8 cellular contexts compared by ENCODE assay signal in the genomic region with DNA sequence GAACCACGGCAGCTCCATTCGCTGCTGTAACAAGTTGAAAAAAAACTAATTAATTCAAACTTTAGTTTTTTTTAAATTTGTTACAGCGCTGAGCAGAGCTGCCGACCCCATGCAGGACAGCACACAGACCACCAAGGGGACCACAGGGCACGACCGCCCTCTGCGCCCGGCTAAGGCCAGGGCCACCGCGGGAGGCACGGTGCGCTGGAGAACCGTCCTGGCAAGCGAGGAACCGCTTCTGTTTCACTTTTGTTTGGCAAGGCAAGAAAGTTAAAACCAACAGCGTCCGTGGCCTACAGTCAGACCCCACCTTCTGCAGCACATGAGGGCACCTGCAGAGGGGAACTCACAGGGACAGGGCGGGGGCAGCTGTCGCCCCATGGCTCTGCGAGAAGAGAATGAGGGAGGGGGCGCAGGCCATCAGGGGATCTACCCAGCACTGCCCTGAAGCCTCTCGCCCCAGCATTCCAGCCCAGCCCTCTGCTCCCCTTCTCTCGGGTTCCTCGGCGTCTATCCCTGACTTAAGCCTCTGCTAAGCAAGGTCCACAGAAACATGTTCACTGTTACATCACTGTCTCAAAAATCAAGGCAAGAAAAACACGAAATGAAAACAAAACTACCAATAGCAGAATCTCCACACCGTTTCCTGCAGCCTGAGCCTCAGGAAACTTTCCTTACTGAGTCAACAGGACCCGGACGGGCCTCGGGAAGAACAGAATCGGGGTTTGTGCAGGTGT.
DNase-seq lines count a peak whose midpoint lies in the region; ATAC-seq, FAIRE-seq and TF ChIP-seq lines count a peak whose summit lies in the region.

No MANE protein-coding gene starts in this region.

- ATAC-seq in HG02885 (IDR thresholded peaks at IDR 0.05; ENCODE audit: poor library complexity, unreplicated experiment) (peak; percentile 63), GM18868 (IDR thresholded peaks at IDR 0.05; ENCODE audit: unreplicated experiment) (no peak)
- ATAC-seq in stimulated activated effector memory CD8-positive, alpha-beta T cell treated with anti-CD3 and anti-CD28 coated beads, Interleukin-12 subunit alpha, Interleukin-12 subunit beta, amount 100 ng/mL, for 72 hours: peak; percentile 76

- TF ChIP-seq CTCF in CD14-positive monocyte (IDR thresholded peaks at IDR 0.05) (no peak), foreskin fibroblast (IDR thresholded peaks at IDR 0.05; ENCODE audit: low read depth, low read length) (no peak)

- intact Hi-C loops in CD14-positive monocyte (cut with micrococcal nuclease): no loop called here

- peaks cover 11% of the 10 kb centered on the region for H3K4me1 Mint-ChIP-seq in CD14-positive monocyte
- H3K4me1 Mint-ChIP-seq in stimulated activated effector memory CD8-positive, alpha-beta T cell treated with anti-CD3 and anti-CD28 coated beads, Interleukin-12 subunit alpha, Interleukin-12 subunit beta, amount 100 ng/mL, for 72 hours: peaks cover 12% of the 10 kb centered on the region

- peaks cover 0 to 2% (median 0%) of the 10 kb centered on the region in 7 donors for H3K9me3 Mint-ChIP-seq in CD14-positive monocyte
- H3K9me3 Mint-ChIP-seq in stimulated activated effector memory CD8-positive, alpha-beta T cell treated with anti-CD3 and anti-CD28 coated beads, Interleukin-12 subunit alpha, Interleukin-12 subunit beta, amount 100 ng/mL, for 72 hours: no peaks in the 10 kb centered on the region

- H3K4me3 Mint-ChIP-seq in CD14-positive monocyte: peak overlapping the region; percentile 85 to 94
- H3K4me3 Mint-ChIP-seq in stimulated activated effector memory CD8-positive, alpha-beta T cell treated with anti-CD3 and anti-CD28 coated beads, Interleukin-12 subunit alpha, Interleukin-12 subunit beta, amount 100 ng/mL, for 72 hours: peak overlapping the region; percentile 76

- DNase-seq in CD14-positive monocyte (ENCODE audit: low spot score): no peak
- peak; percentile 47 for DNase-seq in activated CD8-positive, alpha-beta memory T cell treated with anti-CD3 and anti-CD28 coated beads, Interleukin-2, amount 50 U/mL, for 48 hours
- DNase-seq in foreskin fibroblast: no peak
- DNase-seq in stimulated activated effector memory CD8-positive, alpha-beta T cell treated with anti-CD3 and anti-CD28 coated beads, Interleukin-12 subunit alpha, Interleukin-12 subunit beta, amount 100 ng/mL, for 72 hours (ENCODE audit: low spot score in 2 of 2): peak in 1 of 2 donors; percentile 54
- no peak for DNase-seq in HTR-8/SVneo (ENCODE audit: insufficient read length, low spot score)
- no peak for DNase-seq in DMS153 (lab: John Stamatoyannopoulos, UW)

- peaks cover 9 to 11% (median 11%) of the 10 kb centered on the region in 3 donors for H3K27me3 Mint-ChIP-seq in CD14-positive monocyte (ENCODE audit: low read depth in 3 of 3)

- no peak for FAIRE-seq in HTR-8/SVneo (lab: Jason Lieb, UNC)

- H3K27ac Mint-ChIP-seq in CD14-positive monocyte: peak overlapping the region in 3 of 7 donors; percentile 63 to 69 (median 64)
- H3K27ac Mint-ChIP-seq in stimulated activated effector memory CD8-positive, alpha-beta T cell treated with anti-CD3 and anti-CD28 coated beads, Interleukin-12 subunit alpha, Interleukin-12 subunit beta, amount 100 ng/mL, for 72 hours: peak overlapping the region; percentile 96

- H3K4me3 ChIP-seq in foreskin fibroblast (ENCODE audit: low read depth in 1 of 2, low read length in 2 of 2): peak overlapping the region; percentile 15 to 20

- H3K36me3 Mint-ChIP-seq in CD14-positive monocyte: no peaks in the 10 kb centered on the region
- no peaks in the 10 kb centered on the region for H3K36me3 Mint-ChIP-seq in stimulated activated effector memory CD8-positive, alpha-beta T cell treated with anti-CD3 and anti-CD28 coated beads, Interleukin-12 subunit alpha, Interleukin-12 subunit beta, amount 100 ng/mL, for 72 hours
